9 cellular contexts compared by ENCODE assay signal in the genomic region with DNA sequence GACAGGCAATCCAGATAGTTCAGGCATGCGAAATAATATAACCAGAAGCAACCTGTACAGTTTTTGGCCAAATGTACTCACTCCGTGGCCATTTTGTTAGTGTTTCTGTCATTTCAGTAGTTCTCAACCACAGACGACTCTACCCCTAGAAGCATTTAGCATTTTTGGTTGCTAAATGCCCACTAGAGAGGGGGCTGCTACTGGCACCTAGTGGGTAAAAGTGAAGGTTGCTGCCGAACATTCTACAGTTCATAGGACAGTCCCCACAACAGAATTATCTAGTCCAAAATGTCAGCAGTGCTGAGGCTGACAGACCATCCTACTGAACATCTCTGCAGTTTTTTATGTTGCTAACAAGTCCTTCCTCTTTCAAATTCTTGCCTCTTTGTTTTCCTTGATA.
A peak's percentile ranks its signal among the peaks of the same experiment; 100 is the strongest.
DNase-seq lines count a peak whose midpoint lies in the region; ATAC-seq and TF ChIP-seq lines count a peak whose summit lies in the region.
"Had no signal": no experiment of that assay in that cellular context is flagged by ENCODE, and none has a peak within 500 bp of the region (broad histone marks: within the 10 kb centered on the region; RNA-seq: fewer than 3 reads in every experiment).

No MANE protein-coding gene starts in this region.

- POLR2A ChIA-PET in SK-N-SH (lab: Yijun Ruan, JAX): no interaction called here
- POLR2A ChIA-PET in RWPE1 (lab: Yijun Ruan, JAX; ENCODE audit: low non-redundant PET): no interaction called here

- no peaks in the 10 kb centered on the region for H3K9me2 ChIP-seq in SK-N-SH

- 0% methylated on average over 4 of the region's 4 CpGs for WGBS in SK-N-SH (ENCODE audit: low lambda C conversion rate)

- no peaks in the 10 kb centered on the region for H3F3A ChIP-seq in SK-N-SH (replicated peaks; ENCODE audit: insufficient read depth)

- no peak overlapping the region for H3K9ac ChIP-seq in SK-N-SH

- CTCF ChIA-PET in SK-N-SH (lab: Yijun Ruan, JAX) (interaction anchor here (0.7 to 2.5 kb wide), 3 partner anchors 12 to 390 kb away, joined by 3 to 6 read pairs (median 4); no protein-coding TSS in a partner anchor), RWPE1 (lab: Yijun Ruan, JAX) (no interaction called here)

- no peaks in the 10 kb centered on the region for H3K36me3 ChIP-seq in SK-N-SH (replicated peaks in 1 of 2; ENCODE audit: control insufficient read depth in 1 of 2, insufficient read depth in 2 of 2, low read length in 1 of 2)
- H3K36me3 ChIP-seq: SJSA1 had no signal

- TF ChIP-seq EP300 in SK-N-SH (IDR thresholded peaks at IDR 0.05; ENCODE audit: borderline replicate concordance in 1 of 2, low read depth in 1 of 2, low read length in 1 of 2): no peak

- no peak overlapping the region for H2AFZ ChIP-seq in SK-N-SH (ENCODE audit: low read depth)

- TF ChIP-seq CTCF in SK-N-SH (IDR thresholded peaks at IDR 0.05) (peak; percentile 42), RWPE1 (conservative IDR thresholded peaks at IDR 0.05; ENCODE audit: low read depth) (no peak)

- no peaks in the 10 kb centered on the region for H3K27me3 ChIP-seq in SK-N-SH (ENCODE audit: insufficient read depth)
- H3K27me3 ChIP-seq: SJSA1 had no signal

- no peak overlapping the region for H3K27ac ChIP-seq in SK-N-SH (ENCODE audit: low read depth in 2 of 2, low read length in 1 of 2)
- no peak overlapping the region for H3K27ac ChIP-seq in RWPE1
- H3K27ac ChIP-seq: SJSA1 had no signal

- H3K4me3 ChIP-seq in SK-N-SH (ENCODE audit: low read depth in 2 of 2, low read length in 1 of 2): no peak overlapping the region
- H3K4me3 ChIP-seq: SJSA1 had no signal

- peak; percentile 74 for ATAC-seq in GM19023 (IDR thresholded peaks at IDR 0.05; ENCODE audit: unreplicated experiment)
- ATAC-seq in HG03521 (IDR thresholded peaks at IDR 0.05; ENCODE audit: unreplicated experiment): peak; percentile 80

- no peaks in the 10 kb centered on the region for H4K20me1 ChIP-seq in SK-N-SH (ENCODE audit: insufficient read depth)

- H3K9me3 ChIP-seq in SK-N-SH: no peaks in the 10 kb centered on the region
- H3K9me3 ChIP-seq: SJSA1 had no signal

- no peak overlapping the region for H3K4me2 ChIP-seq in SK-N-SH

- H3K4me1 ChIP-seq in SK-N-SH (ENCODE audit: control insufficient read depth in 1 of 2, insufficient read depth in 2 of 2, low read depth in 1 of 2, low read length in 1 of 2): no peaks in the 10 kb centered on the region

- peak; percentile 44 for TF ChIP-seq RAD21 in SK-N-SH (IDR thresholded peaks at IDR 0.05; ENCODE audit: low read length)

- no peaks in the 10 kb centered on the region for H3K79me2 ChIP-seq in SK-N-SH (ENCODE audit: insufficient read depth)

- DNase-seq in D341Med (ENCODE audit: low spot score) (peak; percentile 35), SK-N-SH (peak; percentile 11), islet precursor cell (peak; percentile 59), RWPE1 (ENCODE audit: low spot score) (no peak), SW 1271 (lab: John Stamatoyannopoulos, UW) (no peak)
- DNase-seq in activated CD8-positive, alpha-beta memory T cell treated with anti-CD3 and anti-CD28 coated beads, Interleukin-2, amount 50 U/mL, for 48 hours: no peak

TF ChIP-seq in SK-N-SH, 30 proteins besides CTCF, POLR2A, EP300 and RAD21:
- TF ChIP-seq SMC3 (IDR thresholded peaks at IDR 0.05; ENCODE audit: low read depth, low read length) (0 out of 2 replicates have a peak, but pooled peaks have one; percentile 3), FOXM1 (IDR thresholded peaks at IDR 0.05; ENCODE audit: low read depth) (no peak)
TF ChIP-seq in SK-N-SH: peak in this region for 1.

Comparison
In these comparisons a context has a peak if more than half of its experiments do, and no peak if none do; other contexts are left out.
1. DNase-seq: peak in D341Med (single experiment), SK-N-SH (single experiment) and islet precursor cell (single experiment); none in RWPE1 (single experiment), activated CD8-positive, alpha-beta memory T cell treated with anti-CD3 and anti-CD28 coated beads, Interleukin-2, amount 50 U/mL, for 48 hours (single experiment) and SW 1271 (0 of 2).